ENCODE assay signal across 1 cellular context in genomic region chr12:6752931-6753771, GRCh38.
TF ChIP-seq lines count a peak whose summit lies in the region.

MLF2 (minus strand) TSS chr12:6753141; CDS start chr12:6752334, 807 bp downstream.

TF ChIP-seq in HepG2, 621 proteins besides CTCF, POLR2A, EP300 and RAD21 (continued from another document and continues in another):
- no peak for TF ChIP-seq ZNF646 (CRISPR knock-in tag; IDR thresholded peaks at IDR 0.05)
- 0 out of 2 replicates have a peak, but pooled peaks have one; percentile 75 for TF ChIP-seq KLF9 (CRISPR knock-in tag; IDR thresholded peaks at IDR 0.05; ENCODE audit: low read depth)
- TF ChIP-seq ZSCAN22 (CRISPR knock-in tag; IDR thresholded peaks at IDR 0.05) = no peak
- peak; percentile 24 for TF ChIP-seq CBFB (CRISPR knock-in tag; IDR thresholded peaks at IDR 0.05)
- TF ChIP-seq NFE2 (CRISPR knock-in tag; IDR thresholded peaks at IDR 0.05) = no peak
- TF ChIP-seq ZNF543 (CRISPR knock-in tag; IDR thresholded peaks at IDR 0.05) = peak; percentile 94
- TF ChIP-seq ZNF30 (CRISPR knock-in tag; IDR thresholded peaks at IDR 0.05) = peak; percentile 64; the same call in 1 of the 2 replicates
- no peak for TF ChIP-seq NBN (conservative IDR thresholded peaks at IDR 0.05)
- peak; percentile 94 for TF ChIP-seq SP4 (CRISPR knock-in tag; IDR thresholded peaks at IDR 0.05)
- TF ChIP-seq DMAP1 (CRISPR knock-in tag; IDR thresholded peaks at IDR 0.05) = peak; percentile 76; the same call in 1 of the 2 replicates
- TF ChIP-seq BCL3 (CRISPR knock-in tag; IDR thresholded peaks at IDR 0.05) = 0 out of 2 replicates have a peak, but pooled peaks have one; percentile 88
- TF ChIP-seq HMG20A (CRISPR knock-in tag; IDR thresholded peaks at IDR 0.05; ENCODE audit: borderline replicate concordance) = 0 out of 2 replicates have a peak, but pooled peaks have one; percentile 12
- TF ChIP-seq TBL1XR1 (IDR thresholded peaks at IDR 0.05; ENCODE audit: borderline replicate concordance, low read length, partially characterized antibody) = peak; percentile 24
- TF ChIP-seq WIZ (CRISPR knock-in tag; IDR thresholded peaks at IDR 0.05) = no peak
- TF ChIP-seq MATR3 (CRISPR knock-in tag; IDR thresholded peaks at IDR 0.05) = no peak
- TF ChIP-seq ZNF10 (CRISPR knock-in tag; IDR thresholded peaks at IDR 0.05; ENCODE audit: borderline replicate concordance, low read depth) = no peak
- peak; percentile 58; the same call in 1 of the 2 replicates for TF ChIP-seq ZNF589 (CRISPR knock-in tag; conservative IDR thresholded peaks at IDR 0.05)
- TF ChIP-seq ZFP90 (CRISPR knock-in tag; IDR thresholded peaks at IDR 0.05; ENCODE audit: borderline replicate concordance) = peak; percentile 39; the same call in 1 of the 2 replicates
- TF ChIP-seq CERS6 (CRISPR knock-in tag; IDR thresholded peaks at IDR 0.05) = no peak
- TF ChIP-seq KDM5B (CRISPR knock-in tag; IDR thresholded peaks at IDR 0.05; ENCODE audit: borderline replicate concordance) = peak; percentile 83
- TF ChIP-seq ZBTB7A (CRISPR knock-in tag; IDR thresholded peaks at IDR 0.05) = peak; percentile 77; the same call in 1 of the 2 replicates
- 0 out of 2 replicates have a peak, but pooled peaks have one; percentile 74 for TF ChIP-seq ZNF670 (CRISPR knock-in tag; IDR thresholded peaks at IDR 0.05; ENCODE audit: borderline replicate concordance)
- TF ChIP-seq ZNF232 (CRISPR knock-in tag; IDR thresholded peaks at IDR 0.05; ENCODE audit: borderline replicate concordance) = no peak
- no peak for TF ChIP-seq TRIM24 (CRISPR knock-in tag; IDR thresholded peaks at IDR 0.05)
- TF ChIP-seq ZBTB33 (CRISPR knock-in tag; IDR thresholded peaks at IDR 0.05) = peak; percentile 45; the same call in 1 of the 2 replicates
- TF ChIP-seq TEAD3 (CRISPR knock-in tag; optimal IDR thresholded peaks at IDR 0.05; ENCODE audit: borderline replicate concordance) = peak; percentile 61
- TF ChIP-seq FOXP4 (CRISPR knock-in tag; IDR thresholded peaks at IDR 0.05) = no peak
- TF ChIP-seq ZFP37 (CRISPR knock-in tag; IDR thresholded peaks at IDR 0.05; ENCODE audit: borderline replicate concordance) = no peak
- no peak for TF ChIP-seq PREB (CRISPR knock-in tag; IDR thresholded peaks at IDR 0.05)
- peak; percentile 31; the same call in 1 of the 2 replicates for TF ChIP-seq MEF2D (CRISPR knock-in tag; IDR thresholded peaks at IDR 0.05)
- no peak; the same call in 1 of the 2 replicates for TF ChIP-seq ZNF12 (CRISPR knock-in tag; IDR thresholded peaks at IDR 0.05)
- peak; percentile 3; the same call in 1 of the 2 replicates for TF ChIP-seq PITX1 (CRISPR knock-in tag; IDR thresholded peaks at IDR 0.05)
- TF ChIP-seq ZNF24 (IDR thresholded peaks at IDR 0.05) = no peak
- no peak for TF ChIP-seq BATF2 (CRISPR knock-in tag; IDR thresholded peaks at IDR 0.05)
- TF ChIP-seq ATF5 (CRISPR knock-in tag; IDR thresholded peaks at IDR 0.05; ENCODE audit: low read depth) = no peak
